8 cellular contexts compared by ENCODE assay signal in the genomic region with DNA sequence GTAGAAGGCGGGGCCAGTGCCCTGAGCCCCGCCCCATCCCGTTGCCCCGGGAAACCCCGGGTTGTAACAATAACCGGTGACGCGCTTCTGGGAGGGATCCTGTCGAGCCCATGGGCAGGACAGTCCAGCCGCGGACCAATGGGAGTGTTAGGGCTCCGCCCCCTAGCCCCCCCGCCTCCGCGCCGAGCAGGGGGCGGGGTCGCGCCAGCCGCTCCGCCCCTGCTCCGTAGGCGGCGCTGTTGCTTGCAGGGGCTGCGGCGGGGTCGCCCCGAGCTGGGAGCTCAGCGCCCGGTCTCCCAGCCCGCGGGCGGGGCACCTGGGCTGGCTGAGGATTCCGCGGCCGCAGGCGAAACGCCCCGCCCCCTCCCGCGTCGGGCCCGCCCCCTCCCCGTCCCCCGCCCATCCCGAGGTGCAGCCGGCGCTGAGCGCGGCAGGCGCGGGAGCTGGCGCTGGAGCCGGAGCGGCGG. TPM values are rescaled to one million over a fixed set of nuclear protein-coding genes. Genes with fewer than 3 reads are reported as not detected.
DNase-seq lines count a peak whose midpoint lies in the region; ATAC-seq lines count a peak whose summit lies in the region.

A gene (plus strand): TSS at position 407 of the 467 bp plus-strand sequence.

- no peaks in the 10 kb centered on the region for H3K4me1 Mint-ChIP-seq in activated CD4-positive, alpha-beta T cell treated with anti-CD3 and anti-CD28 coated beads, Interleukin-2, amount 10 ng/mL, durations not matched to agents 24 days and 14 days

- H3K27ac Mint-ChIP-seq in activated CD4-positive, alpha-beta T cell treated with anti-CD3 and anti-CD28 coated beads, Interleukin-2, amount 10 ng/mL, durations not matched to agents 24 days and 14 days = peak within 1 kb of the TSS; percentile 19

- no peaks in the 10 kb centered on the region for H3K36me3 Mint-ChIP-seq in activated CD4-positive, alpha-beta T cell treated with anti-CD3 and anti-CD28 coated beads, Interleukin-2, amount 10 ng/mL, durations not matched to agents 24 days and 14 days (ENCODE audit: low read depth)

- ATAC-seq in HG03457 (IDR thresholded peaks at IDR 0.05; ENCODE audit: unreplicated experiment) = peak; percentile 88
- peak; percentile 90 for ATAC-seq in left colon

- peaks cover 52% of the 10 kb centered on the region for H3K27me3 Mint-ChIP-seq in activated CD4-positive, alpha-beta T cell treated with anti-CD3 and anti-CD28 coated beads, Interleukin-2, amount 10 ng/mL, durations not matched to agents 24 days and 14 days

- no peaks in the 10 kb centered on the region for H3K9me3 Mint-ChIP-seq in activated CD4-positive, alpha-beta T cell treated with anti-CD3 and anti-CD28 coated beads, Interleukin-2, amount 10 ng/mL, durations not matched to agents 24 days and 14 days

- peak within 1 kb of the TSS; percentile 66 for H3K4me3 Mint-ChIP-seq in activated CD4-positive, alpha-beta T cell treated with anti-CD3 and anti-CD28 coated beads, Interleukin-2, amount 10 ng/mL, durations not matched to agents 24 days and 14 days

- peak; percentile 100 for DNase-seq in AG20443 (ENCODE audit: low spot score)
- DNase-seq in GM19240 (ENCODE audit: insufficient read length, low spot score) = peak; percentile 94
- peak; percentile 100 for DNase-seq in NCI-H510A treated with DMSO at 0.1 percent for 48 hours (lab: John Stamatoyannopoulos, UW)
- peak; percentile 97 for DNase-seq in activated CD4-positive, alpha-beta T cell treated with anti-CD3 and anti-CD28 coated beads, Interleukin-2, amount 10 ng/mL, durations not matched to agents 24 days and 14 days
- peak; percentile 49 for DNase-seq in cortex of kidney (lab: John Stamatoyannopoulos, UW)
- DNase-seq in left colon = peak; percentile 98 to 99
- DNase-seq in stimulated activated CD4-positive, alpha-beta T cell treated with anti-CD3 and anti-CD28 coated beads, Interleukin-1b, Interleukin-23, amount 100 ng/mL, for 4 hours (ENCODE audit: low read depth in 2 of 2) = peak; percentile 85 to 86

- intact Hi-C loops in activated CD4-positive, alpha-beta T cell treated with anti-CD3 and anti-CD28 coated beads, Interleukin-2, amount 10 ng/mL, durations not matched to agents 24 days and 14 days (cut with micrococcal nuclease) = no loop called here
- intact Hi-C loops in left colon (cut with DNase I, micrococcal nuclease) = no loop called here

RNA-seq across cellular contexts. Expression of the gene that starts here (rescaled TPM):
- total RNA-seq in activated CD4-positive, alpha-beta T cell treated with anti-CD3 and anti-CD28 coated beads, Interleukin-2, amount 10 ng/mL, durations not matched to agents 24 days and 14 days = not detected in 2 replicates
- total RNA-seq in left colon = under 1 TPM; 0.52 to 0.75 TPM

Comparison
In these comparisons a context has a peak if more than half of its experiments do, and no peak if none do; other contexts are left out.
1. Peak in every context shown above with its lines: DNase-seq and ATAC-seq.
2. Peak in DNase-seq in activated CD4-positive, alpha-beta T cell treated with anti-CD3 and anti-CD28 coated beads, Interleukin-2, amount 10 ng/mL, durations not matched to agents 24 days and 14 days; RNA of the gene not detected or under 1 TPM.
3. Peak in DNase-seq and ATAC-seq in left colon; RNA of the gene not detected or under 1 TPM.
4. DNase-seq: peak in every context shown above with its lines; median percentile 100 in AG20443; 100 in NCI-H510A treated with DMSO at 0.1 percent for 48 hours; 98 in left colon; 97 in activated CD4-positive, alpha-beta T cell treated with anti-CD3 and anti-CD28 coated beads, Interleukin-2, amount 10 ng/mL, durations not matched to agents 24 days and 14 days; 94 in GM19240; 86 in stimulated activated CD4-positive, alpha-beta T cell treated with anti-CD3 and anti-CD28 coated beads, Interleukin-1b, Interleukin-23, amount 100 ng/mL, for 4 hours; 49 in cortex of kidney.